Comparison of ENCODE assay signal across 18 cellular contexts in genomic region chr3:1421577-1421976, GRCh38.
DNase-seq lines count a peak whose midpoint lies in the region; ATAC-seq and TF ChIP-seq lines count a peak whose summit lies in the region.
"Had no signal": no experiment of that assay in that cellular context is flagged by ENCODE, and none has a peak within 500 bp of the region (broad histone marks: within the 10 kb centered on the region; RNA-seq: fewer than 3 reads in every experiment).

No MANE protein-coding gene starts in this region.

- H3K4me3 ChIP-seq in vagina: no peak overlapping the region
- H3K4me3 ChIP-seq: SK-N-MC had no signal

- no peak overlapping the region for H3K4me3 Mint-ChIP-seq in stimulated activated memory B cell treated with anti-CD40 and anti-IgM and Interleukin-4, amounts not matched to agents 10 μg/mL and 1 μg/mL and 100 μg/mL, for 72 hours
- H3K4me3 Mint-ChIP-seq: CD4-positive, alpha-beta T cell; H9 had no signal

- H3K27me3 ChIP-seq in vagina: no peaks in the 10 kb centered on the region
- H3K27me3 ChIP-seq: BE2C had no signal

- DNase-seq in MV-4-11 (lab: John Stamatoyannopoulos, UW): no peak
- DNase-seq in vagina (ENCODE audit: extremely low spot score in 2 of 2): no peak
- DNase-seq: BE2C; CD4-positive, alpha-beta T cell; DMS53; H9; NCI-H1092; NCI-H2081 treated with DMSO at 0.1 percent for 48 hours; NCI-H510A treated with DMSO at 0.1 percent for 48 hours; Right ventricle myocardium superior had no signal

- no peak for TF ChIP-seq POLR2A in vagina (IDR thresholded peaks at IDR 0.05)

- peak; percentile 68 for ATAC-seq in GM18861 (IDR thresholded peaks at IDR 0.05; ENCODE audit: unreplicated experiment)
- peak; percentile 58 for ATAC-seq in GM21723 (IDR thresholded peaks at IDR 0.05; ENCODE audit: unreplicated experiment)
- peak; percentile 85 for ATAC-seq in HG03039 (IDR thresholded peaks at IDR 0.05; ENCODE audit: unreplicated experiment)
- ATAC-seq in stimulated activated memory B cell treated with anti-CD40 and anti-IgM and Interleukin-4, amounts not matched to agents 10 μg/mL and 1 μg/mL and 100 μg/mL, for 72 hours: peak; percentile 62
- no peak for ATAC-seq in HG03159 (IDR thresholded peaks at IDR 0.05; ENCODE audit: unreplicated experiment)
- ATAC-seq in GM19023 (IDR thresholded peaks at IDR 0.05; ENCODE audit: unreplicated experiment): no peak

- H3K4me1 Mint-ChIP-seq in stimulated activated memory B cell treated with anti-CD40 and anti-IgM and Interleukin-4, amounts not matched to agents 10 μg/mL and 1 μg/mL and 100 μg/mL, for 72 hours: no peaks in the 10 kb centered on the region

- H3K27ac ChIP-seq in vagina: no peak overlapping the region
- H3K27ac ChIP-seq: KMS-11, SK-N-MC had no signal

- H3K9me3 ChIP-seq in vagina: no peaks in the 10 kb centered on the region
- H3K9me3 ChIP-seq: BE2C had no signal

- H3K4me1 ChIP-seq in vagina: no peaks in the 10 kb centered on the region
- H3K4me1 ChIP-seq: BE2C had no signal

- H3K36me3 Mint-ChIP-seq in stimulated activated memory B cell treated with anti-CD40 and anti-IgM and Interleukin-4, amounts not matched to agents 10 μg/mL and 1 μg/mL and 100 μg/mL, for 72 hours: no peaks in the 10 kb centered on the region

- no peak overlapping the region for H3K27ac Mint-ChIP-seq in stimulated activated memory B cell treated with anti-CD40 and anti-IgM and Interleukin-4, amounts not matched to agents 10 μg/mL and 1 μg/mL and 100 μg/mL, for 72 hours
- H3K27ac Mint-ChIP-seq: CD4-positive, alpha-beta T cell; H9 had no signal

- intact Hi-C loops in vagina (cut with DNase I): no loop called here

- no peaks in the 10 kb centered on the region for H3K27me3 Mint-ChIP-seq in stimulated activated memory B cell treated with anti-CD40 and anti-IgM and Interleukin-4, amounts not matched to agents 10 μg/mL and 1 μg/mL and 100 μg/mL, for 72 hours
- H3K27me3 Mint-ChIP-seq: CD4-positive, alpha-beta T cell had no signal

- TF ChIP-seq CTCF in vagina (IDR thresholded peaks at IDR 0.05): no peak

- no peaks in the 10 kb centered on the region for H3K36me3 ChIP-seq in vagina
- H3K36me3 ChIP-seq: BE2C had no signal

- H3K9me3 Mint-ChIP-seq in stimulated activated memory B cell treated with anti-CD40 and anti-IgM and Interleukin-4, amounts not matched to agents 10 μg/mL and 1 μg/mL and 100 μg/mL, for 72 hours: peaks cover 4% of the 10 kb centered on the region
- H3K9me3 Mint-ChIP-seq: H9 had no signal

Comparison
In these comparisons a context has a peak if more than half of its experiments do, and no peak if none do; other contexts are left out.
1. ATAC-seq: peak in GM18861 (single experiment), GM21723 (single experiment), HG03039 (single experiment) and stimulated activated memory B cell treated with anti-CD40 and anti-IgM and Interleukin-4, amounts not matched to agents 10 μg/mL and 1 μg/mL and 100 μg/mL, for 72 hours (single experiment); none in HG03159 (single experiment) and GM19023 (single experiment).